Comparison of ENCODE assay signal across 17 cellular contexts in genomic region chr20:24669701-24670100, GRCh38.
DNase-seq lines count a peak whose midpoint lies in the region; ATAC-seq, FAIRE-seq and TF ChIP-seq lines count a peak whose summit lies in the region.
"Had no signal": no experiment of that assay in that cellular context is flagged by ENCODE, and none has a peak within 500 bp of the region (broad histone marks: within the 10 kb centered on the region; RNA-seq: fewer than 3 reads in every experiment).

No MANE protein-coding gene starts in this region.

- H3K27ac Mint-ChIP-seq in stimulated activated naive B cell treated with anti-CD40 and anti-IgM and Interleukin-4, amounts not matched to agents 10 μg/mL and 1 μg/mL and 100 μg/mL, for 72 hours, result peak overlapping the region; percentile 84
- H3K27ac Mint-ChIP-seq: B cell; CD4-positive, alpha-beta T cell had no signal

- in situ Hi-C loops in IMR-90 (cut with MboI; ENCODE audit: low sequenced_read_pairs), result no loop called here

- no peak overlapping the region for H2AK5ac ChIP-seq in IMR-90 (ENCODE audit: low read depth, low read length)

- H3K4me3 ChIP-seq in IMR-90 (ENCODE audit: insufficient read depth, low read depth, low read length) (no peak overlapping the region), bronchial epithelial cell (ENCODE audit: low read depth, low read length) (no peak overlapping the region), kidney (ENCODE audit: low read length in 2 of 2) (no peak overlapping the region)
- H3K4me3 ChIP-seq: GM23248, HAP-1 had no signal

- H2BK20ac ChIP-seq in IMR-90 (ENCODE audit: low read depth, low read length), result no peak overlapping the region

- H3K9me1 ChIP-seq in IMR-90 (ENCODE audit: insufficient read depth, low read length), result peaks cover 13% of the 10 kb centered on the region

- no peak for TF ChIP-seq CTCF in IMR-90 (conservative IDR thresholded peaks at IDR 0.05; ENCODE audit: low read depth, low read length)
- TF ChIP-seq CTCF in bronchial epithelial cell (IDR thresholded peaks at IDR 0.05; ENCODE audit: insufficient read depth, low read length, severe bottlenecking), result no peak
- TF ChIP-seq CTCF in kidney (IDR thresholded peaks at IDR 0.05; ENCODE audit: borderline replicate concordance, extremely low read depth, insufficient read depth), result no peak

- H3K27me3 ChIP-seq in IMR-90 (ENCODE audit: control insufficient read depth, insufficient read depth, low read length) (peaks cover 3% of the 10 kb centered on the region; the same call in 1 of the 2 replicates), bronchial epithelial cell (ENCODE audit: control insufficient read depth, insufficient read depth, low read length) (no peaks in the 10 kb centered on the region)

- dilution Hi-C loops in IMR-90 (cut with HindIII; ENCODE audit: low sequenced_read_pairs, unreplicated experiment), result no loop called here

- no peak overlapping the region for H3K9ac ChIP-seq in IMR-90 (ENCODE audit: low read depth, low read length)
- H3K9ac ChIP-seq in kidney (ENCODE audit: low read length in 2 of 2), result no peak overlapping the region
- H3K9ac ChIP-seq: GM23248 had no signal

- no peaks in the 10 kb centered on the region for H3K4me1 Mint-ChIP-seq in stimulated activated naive B cell treated with anti-CD40 and anti-IgM and Interleukin-4, amounts not matched to agents 10 μg/mL and 1 μg/mL and 100 μg/mL, for 72 hours

- H3K27me3 Mint-ChIP-seq in stimulated activated naive B cell treated with anti-CD40 and anti-IgM and Interleukin-4, amounts not matched to agents 10 μg/mL and 1 μg/mL and 100 μg/mL, for 72 hours, result peaks cover 9 to 13% of the 10 kb centered on the region in 2 donors
- H3K27me3 Mint-ChIP-seq: B cell; CD4-positive, alpha-beta T cell had no signal

- POLR2A ChIA-PET in IMR-90 (lab: Charles Lee; ENCODE audit: unreplicated experiment), result no interaction called here

- 79% methylated on average over 2 of the region's 7 CpGs; no CpG with 5 or more reads in 1 of the 2 experiments for WGBS in IMR-90 (ENCODE audit: extremely low coverage in 2 of 2, insufficient read length in 1 of 2), 2 experiments

- H3K9me3 ChIP-seq in IMR-90 (ENCODE audit: control insufficient read depth, insufficient read depth, low read length), result no peaks in the 10 kb centered on the region
- no peaks in the 10 kb centered on the region for H3K9me3 ChIP-seq in kidney (ENCODE audit: control insufficient read depth in 1 of 2, low read length in 2 of 2)
- H3K9me3 ChIP-seq: HAP-1 had no signal

- H4K8ac ChIP-seq in IMR-90 (ENCODE audit: low read depth in 2 of 2, low read length in 2 of 2), result no peak overlapping the region

- no peak overlapping the region for H3K14ac ChIP-seq in IMR-90 (replicated peaks; ENCODE audit: low read depth, low read length)

- H3K27ac ChIP-seq in IMR-90 (ENCODE audit: insufficient read depth, low read length), result no peak overlapping the region
- H3K27ac ChIP-seq in kidney (ENCODE audit: low read depth in 2 of 2, low read length in 2 of 2), result no peak overlapping the region
- H3K27ac ChIP-seq: GM23248, HL-60 had no signal

- H3K9me3 Mint-ChIP-seq in stimulated activated naive B cell treated with anti-CD40 and anti-IgM and Interleukin-4, amounts not matched to agents 10 μg/mL and 1 μg/mL and 100 μg/mL, for 72 hours, result no peaks in the 10 kb centered on the region
- H3K9me3 Mint-ChIP-seq: CD4-positive, alpha-beta T cell had no signal

- H2AFZ ChIP-seq in IMR-90 (replicated peaks; ENCODE audit: low read length, poor library complexity), result no peak overlapping the region
- H2AFZ ChIP-seq: GM23248 had no signal

- TF ChIP-seq RAD21 in IMR-90 (IDR thresholded peaks at IDR 0.05; ENCODE audit: low read length), result no peak

- no peak overlapping the region for H3K23ac ChIP-seq in IMR-90 (ENCODE audit: low read depth, low read length)

- no peak overlapping the region for H3K4me2 ChIP-seq in IMR-90 (ENCODE audit: low read depth, low read length)

- no peak overlapping the region for H3K18ac ChIP-seq in IMR-90 (ENCODE audit: low read depth, low read length)

- BruUV-seq in IMR-90 (replicated peaks; lab: Mats Ljungman, UMichigan), result no TSS peak

- no peak overlapping the region for H2AK9ac ChIP-seq in IMR-90 (replicated peaks; ENCODE audit: low read depth, low read length, poor library complexity)

- H2BK5ac ChIP-seq in IMR-90 (ENCODE audit: low read depth, low read length, poor library complexity, severe bottlenecking), result no peak overlapping the region

- no peak for ATAC-seq in IMR-90 (ENCODE audit: low read depth)
- no peak for ATAC-seq in stimulated activated naive B cell treated with anti-CD40 and anti-IgM and Interleukin-4, amounts not matched to agents 10 μg/mL and 1 μg/mL and 100 μg/mL, for 72 hours (replicated peaks)
- no peak for ATAC-seq in GM19324 (IDR thresholded peaks at IDR 0.05; ENCODE audit: low FRiP score, unreplicated experiment)
- ATAC-seq in HG03108 (IDR thresholded peaks at IDR 0.05; ENCODE audit: unreplicated experiment), result no peak

- no peaks in the 10 kb centered on the region; the same call in 1 of the 2 replicates for H4K20me1 ChIP-seq in IMR-90 (ENCODE audit: insufficient read depth, low read length)

- no peak for TF ChIP-seq POLR2A in IMR-90 (IDR thresholded peaks at IDR 0.05; ENCODE audit: low read depth, low read length)

- no peak overlapping the region for H3K56ac ChIP-seq in IMR-90 (ENCODE audit: extremely low read depth, insufficient read depth, low read length)

- no peak overlapping the region for H3K4me3 Mint-ChIP-seq in stimulated activated naive B cell treated with anti-CD40 and anti-IgM and Interleukin-4, amounts not matched to agents 10 μg/mL and 1 μg/mL and 100 μg/mL, for 72 hours
- H3K4me3 Mint-ChIP-seq: B cell; CD4-positive, alpha-beta T cell had no signal

- H3K4ac ChIP-seq in IMR-90 (ENCODE audit: low read depth, low read length), result peak overlapping the region; percentile 23; the same call in 1 of the 2 replicates

- intact Hi-C loops in IMR-90 (cut with micrococcal nuclease) (no loop called here), kidney (cut with DNase I) (no loop called here)

- H3K79me1 ChIP-seq in IMR-90 (ENCODE audit: low read depth in 1 of 2, low read length in 2 of 2), result no peaks in the 10 kb centered on the region

- H3K36me3 ChIP-seq in IMR-90 (ENCODE audit: control insufficient read depth, insufficient read depth, low read length) (no peaks in the 10 kb centered on the region), bronchial epithelial cell (ENCODE audit: control insufficient read depth, insufficient read depth, low read length) (no peaks in the 10 kb centered on the region), kidney (ENCODE audit: control insufficient read depth in 1 of 2, insufficient read depth in 2 of 2, low read length in 2 of 2) (no peaks in the 10 kb centered on the region)
- H3K36me3 ChIP-seq: HAP-1 had no signal

- 0 out of 3 replicates have a peak overlapping the region, but pooled peaks have one; percentile 19 for H2BK15ac ChIP-seq in IMR-90 (ENCODE audit: low read depth, low read length)

- no peak overlapping the region for H4K5ac ChIP-seq in IMR-90 (ENCODE audit: low read depth, low read length)

- peak overlapping the region; percentile 24 for H4K91ac ChIP-seq in IMR-90 (ENCODE audit: insufficient read depth, low read depth, low read length)

- DNase-seq in IMR-90, result no peak
- peak; percentile 4 for DNase-seq in bronchial epithelial cell (ENCODE audit: low read depth)
- peak; percentile 29 for DNase-seq in kidney
- DNase-seq in stimulated activated naive B cell treated with anti-CD40 and anti-IgM and Interleukin-4, amounts not matched to agents 10 μg/mL and 1 μg/mL and 100 μg/mL, for 72 hours, result no peak
- no peak for DNase-seq in NCI-H446 treated with DMSO at 0.1 percent for 48 hours (lab: John Stamatoyannopoulos, UW)
- DNase-seq in HPDE6-E6E7 (ENCODE audit: extremely low spot score), result no peak
- DNase-seq: C1 segment of cervical spinal cord, Calu3, DMS 273 treated with DMSO at 0.1 percent for 48 hours, GM23248 had no signal

- H3K36me3 Mint-ChIP-seq in stimulated activated naive B cell treated with anti-CD40 and anti-IgM and Interleukin-4, amounts not matched to agents 10 μg/mL and 1 μg/mL and 100 μg/mL, for 72 hours, result no peaks in the 10 kb centered on the region

- H3K4me1 ChIP-seq in IMR-90 (ENCODE audit: control insufficient read depth, insufficient read depth, low read length) (peaks cover 18% of the 10 kb centered on the region), kidney (ENCODE audit: control insufficient read depth in 1 of 2, insufficient read depth in 1 of 2, low read depth in 1 of 2, low read length in 2 of 2) (no peaks in the 10 kb centered on the region)
- H3K4me1 ChIP-seq: HAP-1 had no signal

- CTCF ChIA-PET in IMR-90 (lab: Yijun Ruan, JAX), result no interaction called here

- H2BK120ac ChIP-seq in IMR-90 (ENCODE audit: low read depth, low read length), result no peak overlapping the region

- FAIRE-seq in bronchial epithelial cell (lab: Jason Lieb, UNC) (no peak), kidney (lab: Jason Lieb, UNC) (no peak)
- FAIRE-seq: A204.1 had no signal

TF ChIP-seq in IMR-90, 13 proteins besides CTCF, POLR2A, EP300 and RAD21:
- TF ChIP-seq ELK1 (IDR thresholded peaks at IDR 0.05; ENCODE audit: borderline replicate concordance, low read depth, low read length), result no peak
- TF ChIP-seq MAZ (IDR thresholded peaks at IDR 0.05; ENCODE audit: borderline replicate concordance, low read depth, low read length), result no peak
- TF ChIP-seq RCOR1 (IDR thresholded peaks at IDR 0.05; ENCODE audit: insufficient replicate concordance, low read length), result no peak
- TF ChIP-seq FOS (IDR thresholded peaks at IDR 0.05; ENCODE audit: low read depth, low read length), result no peak
- no peak for TF ChIP-seq NFE2L2 (IDR thresholded peaks at IDR 0.05; ENCODE audit: low read depth, low read length)
- TF ChIP-seq BHLHE40 (IDR thresholded peaks at IDR 0.05; ENCODE audit: low read depth, low read length), result no peak
- no peak for TF ChIP-seq MAFK (IDR thresholded peaks at IDR 0.05; ENCODE audit: low read depth, low read length)
- no peak for TF ChIP-seq CEBPB (IDR thresholded peaks at IDR 0.05; ENCODE audit: low read depth, low read length)
- no peak for TF ChIP-seq RFX5 (IDR thresholded peaks at IDR 0.05; ENCODE audit: low read depth, low read length)
- TF ChIP-seq CHD1 (IDR thresholded peaks at IDR 0.05; ENCODE audit: low read depth, low read length), result no peak
- TF ChIP-seq SMC3 (IDR thresholded peaks at IDR 0.05; ENCODE audit: low read depth, low read length), result no peak
- no peak for TF ChIP-seq MXI1 (IDR thresholded peaks at IDR 0.05; ENCODE audit: borderline replicate concordance, low read depth, low read length)

Comparison
In these comparisons a context has a peak if more than half of its experiments do, and no peak if none do; other contexts are left out.
1. DNase-seq: peak in bronchial epithelial cell (single experiment) and kidney (single experiment); none in IMR-90 (single experiment), stimulated activated naive B cell treated with anti-CD40 and anti-IgM and Interleukin-4, amounts not matched to agents 10 μg/mL and 1 μg/mL and 100 μg/mL, for 72 hours (single experiment), NCI-H446 treated with DMSO at 0.1 percent for 48 hours (single experiment) and HPDE6-E6E7 (single experiment).